Comparison of ENCODE assay signal across 10 cellular contexts in the genomic region with DNA sequence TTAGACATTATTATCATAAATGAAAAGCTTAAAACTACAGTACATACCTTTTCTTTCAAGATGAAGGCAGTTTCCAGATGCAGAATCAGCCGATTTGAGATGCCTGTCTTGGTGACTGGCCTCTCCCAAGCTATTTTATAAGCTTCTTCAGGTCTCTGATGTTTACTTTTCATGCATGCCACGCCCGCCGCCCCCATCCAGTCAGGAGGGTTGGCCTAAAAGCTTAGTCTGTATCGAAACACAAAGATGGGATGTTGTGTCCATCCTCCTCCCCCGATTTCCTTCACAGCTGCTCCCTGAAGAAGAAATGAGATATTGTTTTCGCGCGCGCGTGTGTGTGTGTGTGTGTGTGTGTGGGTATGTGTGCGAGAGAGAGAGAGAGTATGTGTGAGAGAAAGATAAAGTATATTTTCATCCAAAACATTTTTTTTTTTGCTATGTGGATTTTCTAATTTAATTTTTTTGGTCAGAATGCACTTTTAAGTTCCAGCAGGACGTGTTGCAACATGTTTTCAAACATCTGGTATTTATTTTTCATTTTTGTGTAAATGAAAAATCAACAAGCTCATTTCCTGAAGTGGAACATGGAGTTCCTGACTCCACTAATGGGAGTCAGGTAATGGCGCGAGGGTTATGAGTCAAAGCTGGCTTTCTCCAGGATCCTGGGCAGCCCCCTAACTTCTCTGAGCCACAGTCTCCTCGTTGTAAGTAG. TPM values are rescaled to one million over a fixed set of nuclear protein-coding genes. Genes with fewer than 3 reads are reported as not detected.
DNase-seq lines count a peak whose midpoint lies in the region; ATAC-seq, FAIRE-seq and TF ChIP-seq lines count a peak whose summit lies in the region.
"Had no signal": no experiment of that assay in that cellular context is flagged by ENCODE, and none has a peak within 500 bp of the region (broad histone marks: within the 10 kb centered on the region; RNA-seq: fewer than 3 reads in every experiment).

Gene APOD, minus strand, starts transcription at position 110 of the 712 bp plus-strand sequence. CDS start 4,479 bp downstream, outside the sequence.

- peaks cover 7% of the 10 kb centered on the region for H3K27me3 ChIP-seq in left ventricle myocardium inferior (ENCODE audit: low read depth)
- H3K27me3 ChIP-seq in small intestine (ENCODE audit: control insufficient read depth in 2 of 2, insufficient read depth in 2 of 2, low read length in 2 of 2), result no peaks in the 10 kb centered on the region

- POLR2A ChIA-PET in HEK293 (lab: Yijun Ruan, JAX), result interaction anchor here (0.7 to 1.4 kb wide), 4 partner anchors 10 to 135 kb away, joined by 3 to 5 read pairs (median 4); partner anchors contain the start of gene PPP1R2

- H3K9me3 ChIP-seq in HEK293 (ENCODE audit: control insufficient read depth, insufficient read depth, low read depth, low read length), result no peaks in the 10 kb centered on the region
- H3K9me3 ChIP-seq in left ventricle myocardium inferior (replicated peaks), result peaks cover 2% of the 10 kb centered on the region
- H3K9me3 ChIP-seq in small intestine (ENCODE audit: control insufficient read depth, low read depth), result no peaks in the 10 kb centered on the region

- DNase-seq in amniotic epithelial cell (ENCODE audit: low read depth) (peak; percentile 26), left ventricle myocardium inferior (peak; percentile 74), small intestine (no peak), NCI-H2029 treated with DMSO at 0.1 percent for 48 hours (lab: John Stamatoyannopoulos, UW) (no peak), RKO (ENCODE audit: low spot score) (no peak)
- no peak for DNase-seq in NK-92 treated with Interleukin-12 subunit alpha and Interleukin-12 subunit beta, amount 100 ng/mL, for 24 hours (lab: John Stamatoyannopoulos, UW)
- DNase-seq: activated naive CD8-positive, alpha-beta T cell treated with anti-CD3 and anti-CD28 coated beads, Interleukin-2, amount 50 U/mL, for 24 hours; NCI-H2081 treated with DMSO at 0.1 percent for 48 hours had no signal

- no peak for FAIRE-seq in small intestine (lab: Jason Lieb, UNC)

- TF ChIP-seq CTCF in HEK293 (tag by site-specific recombination; IDR thresholded peaks at IDR 0.05) (no peak), left ventricle myocardium inferior (IDR thresholded peaks at IDR 0.05; ENCODE audit: borderline replicate concordance) (no peak)

- peaks cover 6% of the 10 kb centered on the region; the same call in 1 of the 2 replicates for H3K4me1 ChIP-seq in HEK293 (ENCODE audit: control insufficient read depth, insufficient read depth, low read length)
- peaks cover 21% of the 10 kb centered on the region for H3K4me1 ChIP-seq in left ventricle myocardium inferior
- no peaks in the 10 kb centered on the region for H3K4me1 ChIP-seq in small intestine (ENCODE audit: control insufficient read depth in 2 of 2, insufficient read depth in 1 of 2, low read depth in 1 of 2, low read length in 1 of 2)

- intact Hi-C loops in left ventricle myocardium inferior (cut with micrococcal nuclease), result no loop called here

- H3K27ac ChIP-seq in HEK293 (ENCODE audit: extremely low read depth, low read depth, low read length) (no peak within 1 kb of the TSS), left ventricle myocardium inferior (replicated peaks) (peak within 1 kb of the TSS; percentile 80), small intestine (ENCODE audit: low read depth in 1 of 2, low read length in 1 of 2) (peak within 1 kb of the TSS in 1 of 2 donors; percentile 73)

- CTCF ChIA-PET in HEK293 (lab: Yijun Ruan, JAX), result interaction anchor here (0.6 to 0.9 kb wide), 2 partner anchors 24 to 67 kb away, joined by 3 read pairs; no protein-coding TSS in a partner anchor

- H3K36me3 ChIP-seq in HEK293 (ENCODE audit: control insufficient read depth in 2 of 2, insufficient read depth in 1 of 2, low read length in 2 of 2), result no peaks in the 10 kb centered on the region
- no peaks in the 10 kb centered on the region for H3K36me3 ChIP-seq in left ventricle myocardium inferior
- no peaks in the 10 kb centered on the region for H3K36me3 ChIP-seq in small intestine (ENCODE audit: control insufficient read depth in 2 of 2, insufficient read depth in 2 of 2, low read length in 2 of 2)

- no peak within 1 kb of the TSS for H3K4me3 ChIP-seq in HEK293 (ENCODE audit: low read depth, low read length)
- H3K4me3 ChIP-seq in left ventricle myocardium inferior, result peak within 1 kb of the TSS; percentile 57
- H3K4me3 ChIP-seq in small intestine (ENCODE audit: low read depth in 1 of 2, low read length in 2 of 2), result no peak within 1 kb of the TSS

- ATAC-seq in GM18873 (IDR thresholded peaks at IDR 0.05; ENCODE audit: low FRiP score, unreplicated experiment), result no peak
- ATAC-seq: activated naive CD8-positive, alpha-beta T cell treated with anti-CD3 and anti-CD28 coated beads, Interleukin-2, amount 50 U/mL, for 24 hours had no signal

- WGBS in small intestine, 3 donors, result 39 to 49% (median 42%) methylated on average over 16 of the region's 16 CpGs

TF ChIP-seq in HEK293, 187 proteins besides CTCF, POLR2A, EP300 and RAD21:
- peak; percentile 76 for TF ChIP-seq EGR2 (tag by site-specific recombination; IDR thresholded peaks at IDR 0.05; ENCODE audit: low read depth)
- TF ChIP-seq ZFHX2 (tag by site-specific recombination; conservative IDR thresholded peaks at IDR 0.05), result peak; percentile 84
- TF ChIP-seq ZBTB17 (tag by site-specific recombination; IDR thresholded peaks at IDR 0.05), result peak; percentile 71
- TF ChIP-seq ZNF24 (tag by site-specific recombination; IDR thresholded peaks at IDR 0.05), result no peak
- peak; percentile 33 for TF ChIP-seq SP3 (tag by site-specific recombination; IDR thresholded peaks at IDR 0.05)
- TF ChIP-seq TCF7L2 (IDR thresholded peaks at IDR 0.05; ENCODE audit: borderline replicate concordance, low read depth, low read length), result no peak
- TF ChIP-seq, protein P1, sequence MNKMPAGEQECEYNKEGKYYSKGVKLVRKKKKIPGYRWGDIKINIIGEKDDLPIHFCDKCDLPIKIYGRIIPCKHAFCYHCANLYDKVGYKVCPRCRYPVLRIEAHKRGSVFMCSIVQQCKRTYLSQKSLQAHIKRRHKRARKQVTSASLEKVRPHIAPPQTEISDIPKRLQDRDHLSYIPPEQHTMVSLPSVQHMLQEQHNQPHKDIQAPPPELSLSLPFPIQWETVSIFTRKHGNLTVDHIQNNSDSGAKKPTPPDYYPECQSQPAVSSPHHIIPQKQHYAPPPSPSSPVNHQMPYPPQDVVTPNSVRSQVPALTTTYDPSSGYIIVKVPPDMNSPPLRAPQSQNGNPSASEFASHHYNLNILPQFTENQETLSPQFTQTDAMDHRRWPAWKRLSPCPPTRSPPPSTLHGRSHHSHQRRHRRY (tag by site-specific recombination; IDR thresholded peaks at IDR 0.05), result no peak
- 0 out of 2 replicates have a peak, but pooled peaks have one; percentile 26 for TF ChIP-seq KLF9 (tag by site-specific recombination; IDR thresholded peaks at IDR 0.05; ENCODE audit: low read depth)
- TF ChIP-seq, protein P2, sequence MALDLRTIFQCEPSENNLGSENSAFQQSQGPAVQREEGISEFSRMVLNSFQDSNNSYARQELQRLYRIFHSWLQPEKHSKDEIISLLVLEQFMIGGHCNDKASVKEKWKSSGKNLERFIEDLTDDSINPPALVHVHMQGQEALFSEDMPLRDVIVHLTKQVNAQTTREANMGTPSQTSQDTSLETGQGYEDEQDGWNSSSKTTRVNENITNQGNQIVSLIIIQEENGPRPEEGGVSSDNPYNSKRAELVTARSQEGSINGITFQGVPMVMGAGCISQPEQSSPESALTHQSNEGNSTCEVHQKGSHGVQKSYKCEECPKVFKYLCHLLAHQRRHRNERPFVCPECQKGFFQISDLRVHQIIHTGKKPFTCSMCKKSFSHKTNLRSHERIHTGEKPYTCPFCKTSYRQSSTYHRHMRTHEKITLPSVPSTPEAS (tag by site-specific recombination; IDR thresholded peaks at IDR 0.05), result peak; percentile 77
- no peak for TF ChIP-seq ZNF830 (tag by site-specific recombination; IDR thresholded peaks at IDR 0.05; ENCODE audit: low read depth)
- TF ChIP-seq KLF1 (tag by site-specific recombination; IDR thresholded peaks at IDR 0.05), result peak; percentile 41; the same call in 1 of the 2 replicates

RNA-seq across cellular contexts. Expression of gene APOD, which starts in this region (rescaled TPM):
- 92.5 TPM for total RNA-seq in left ventricle myocardium inferior
- 10 to 100 TPM in 2 of 3 donors, 1 to 10 TPM in 1; 2.9 to 64.2 (median 15.7) TPM for polyA plus RNA-seq in small intestine

Comparison
In these comparisons a context has a peak if more than half of its experiments do, and no peak if none do; other contexts are left out.
1. DNase-seq: peak in amniotic epithelial cell (single experiment) and left ventricle myocardium inferior (single experiment); none in small intestine (single experiment), NCI-H2029 treated with DMSO at 0.1 percent for 48 hours (single experiment), RKO (single experiment) and NK-92 treated with Interleukin-12 subunit alpha and Interleukin-12 subunit beta, amount 100 ng/mL, for 24 hours (single experiment).